Comparison of ENCODE assay signal across 1 cellular context in genomic region chr5:42021923-42022322, GRCh38.
TF ChIP-seq lines count a peak whose summit lies in the region.

No MANE protein-coding gene starts in this region.

TF ChIP-seq in GM12878, 131 proteins besides CTCF, POLR2A, EP300 and RAD21 (continued from another document):
- TF ChIP-seq ESRRA (IDR thresholded peaks at IDR 0.05; ENCODE audit: low read length) (no peak), ZZZ3 (IDR thresholded peaks at IDR 0.05; ENCODE audit: control insufficient read depth, insufficient read length, low read depth) (no peak), RCOR1 (conservative IDR thresholded peaks at IDR 0.05; ENCODE audit: low read depth, low read length) (no peak), BACH1 (IDR thresholded peaks at IDR 0.05; ENCODE audit: borderline replicate concordance) (no peak), EGR1 (IDR thresholded peaks at IDR 0.05; ENCODE audit: borderline replicate concordance in 1 of 2, low read depth in 2 of 2, low read length in 2 of 2) (no peak), RUNX3 (IDR thresholded peaks at IDR 0.05; ENCODE audit: low read length) (peak; percentile 77; the same call in 1 of the 2 replicates), LARP7 (IDR thresholded peaks at IDR 0.05) (no peak), CHD1 (IDR thresholded peaks at IDR 0.05; ENCODE audit: low read depth, low read length) (no peak), MYB (IDR thresholded peaks at IDR 0.05; ENCODE audit: borderline replicate concordance, low read depth, low read length) (no peak), PML (IDR thresholded peaks at IDR 0.05; ENCODE audit: low read length) (no peak), GABPA (IDR thresholded peaks at IDR 0.05; ENCODE audit: low read depth) (no peak), NR2C2 (IDR thresholded peaks at IDR 0.05; ENCODE audit: borderline replicate concordance, control insufficient read depth, insufficient read length, low read depth) (no peak), ZBTB11 (CRISPR knock-in tag; IDR thresholded peaks at IDR 0.05) (no peak), GATAD2B (conservative IDR thresholded peaks at IDR 0.05; ENCODE audit: low read depth) (no peak), IRF3 (IDR thresholded peaks at IDR 0.05) (no peak), SMAD5 (IDR thresholded peaks at IDR 0.05; ENCODE audit: low read depth) (no peak), NFIC (IDR thresholded peaks at IDR 0.05; ENCODE audit: low read depth, low read length) (peak; percentile 74; the same call in 1 of the 2 replicates), BRCA1 (IDR thresholded peaks at IDR 0.05; ENCODE audit: low read depth, low read length) (no peak), E2F4 (IDR thresholded peaks at IDR 0.05; ENCODE audit: low read depth, low read length) (no peak), MEF2A (IDR thresholded peaks at IDR 0.05; ENCODE audit: insufficient read depth, low read depth, low read length) (peak; percentile 72; the same call in 1 of the 2 replicates), NR2C1 (IDR thresholded peaks at IDR 0.05) (no peak), SIX5 (IDR thresholded peaks at IDR 0.05; ENCODE audit: low read depth, low read length, severe bottlenecking) (no peak), WRNIP1 (IDR thresholded peaks at IDR 0.05; ENCODE audit: borderline replicate concordance, low read depth, low read length) (no peak), IRF4 (IDR thresholded peaks at IDR 0.05; ENCODE audit: low read depth, low read length) (no peak)
- TF ChIP-seq, protein P1, sequence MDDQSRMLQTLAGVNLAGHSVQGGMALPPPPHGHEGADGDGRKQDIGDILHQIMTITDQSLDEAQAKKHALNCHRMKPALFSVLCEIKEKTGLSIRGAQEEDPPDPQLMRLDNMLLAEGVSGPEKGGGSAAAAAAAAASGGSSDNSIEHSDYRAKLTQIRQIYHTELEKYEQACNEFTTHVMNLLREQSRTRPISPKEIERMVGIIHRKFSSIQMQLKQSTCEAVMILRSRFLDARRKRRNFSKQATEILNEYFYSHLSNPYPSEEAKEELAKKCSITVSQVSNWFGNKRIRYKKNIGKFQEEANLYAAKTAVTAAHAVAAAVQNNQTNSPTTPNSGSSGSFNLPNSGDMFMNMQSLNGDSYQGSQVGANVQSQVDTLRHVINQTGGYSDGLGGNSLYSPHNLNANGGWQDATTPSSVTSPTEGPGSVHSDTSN (IDR thresholded peaks at IDR 0.05; ENCODE audit: insufficient replicate concordance, low read depth, low read length), result no peak
- TF ChIP-seq, protein P2, sequence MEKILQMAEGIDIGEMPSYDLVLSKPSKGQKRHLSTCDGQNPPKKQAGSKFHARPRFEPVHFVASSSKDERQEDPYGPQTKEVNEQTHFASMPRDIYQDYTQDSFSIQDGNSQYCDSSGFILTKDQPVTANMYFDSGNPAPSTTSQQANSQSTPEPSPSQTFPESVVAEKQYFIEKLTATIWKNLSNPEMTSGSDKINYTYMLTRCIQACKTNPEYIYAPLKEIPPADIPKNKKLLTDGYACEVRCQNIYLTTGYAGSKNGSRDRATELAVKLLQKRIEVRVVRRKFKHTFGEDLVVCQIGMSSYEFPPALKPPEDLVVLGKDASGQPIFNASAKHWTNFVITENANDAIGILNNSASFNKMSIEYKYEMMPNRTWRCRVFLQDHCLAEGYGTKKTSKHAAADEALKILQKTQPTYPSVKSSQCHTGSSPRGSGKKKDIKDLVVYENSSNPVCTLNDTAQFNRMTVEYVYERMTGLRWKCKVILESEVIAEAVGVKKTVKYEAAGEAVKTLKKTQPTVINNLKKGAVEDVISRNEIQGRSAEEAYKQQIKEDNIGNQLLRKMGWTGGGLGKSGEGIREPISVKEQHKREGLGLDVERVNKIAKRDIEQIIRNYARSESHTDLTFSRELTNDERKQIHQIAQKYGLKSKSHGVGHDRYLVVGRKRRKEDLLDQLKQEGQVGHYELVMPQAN (conservative IDR thresholded peaks at IDR 0.05), result no peak
- TF ChIP-seq, protein P3, sequence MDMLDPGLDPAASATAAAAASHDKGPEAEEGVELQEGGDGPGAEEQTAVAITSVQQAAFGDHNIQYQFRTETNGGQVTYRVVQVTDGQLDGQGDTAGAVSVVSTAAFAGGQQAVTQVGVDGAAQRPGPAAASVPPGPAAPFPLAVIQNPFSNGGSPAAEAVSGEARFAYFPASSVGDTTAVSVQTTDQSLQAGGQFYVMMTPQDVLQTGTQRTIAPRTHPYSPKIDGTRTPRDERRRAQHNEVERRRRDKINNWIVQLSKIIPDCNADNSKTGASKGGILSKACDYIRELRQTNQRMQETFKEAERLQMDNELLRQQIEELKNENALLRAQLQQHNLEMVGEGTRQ (IDR thresholded peaks at IDR 0.05; ENCODE audit: borderline replicate concordance, low read depth, low read length), result no peak
